In genomic region chr15:73717206-73717605, GRCh38 we compare ENCODE assay signal across 14 cellular contexts. TPM values are rescaled to one million over a fixed set of nuclear protein-coding genes. Genes with fewer than 3 reads are reported as not detected.
"Had no signal": no experiment of that assay in that cellular context is flagged by ENCODE, and none has a peak within 500 bp of the region (broad histone marks: within the 10 kb centered on the region; RNA-seq: fewer than 3 reads in every experiment).

No MANE protein-coding gene starts in this region.

- H3K4me3 ChIP-seq: MG63 had no signal

- H3K27me3 ChIP-seq: MG63 had no signal

- H3K9me3 ChIP-seq: MG63, SK-N-SH had no signal

- DNase-seq: IMR-90, KG1, MG63, NCI-H1417 treated with DMSO at 0.1 percent for 48 hours, NCI-H146, NCI-H1694 treated with DMSO at 0.1 percent for 48 hours, NCI-H1930, NCI-H2227 treated with DMSO at 0.1 percent for 48 hours, NCI-H446, NCI-H510A, NCI-H524 treated with DMSO at 0.1 percent for 48 hours, RPMI8226, SK-N-SH had no signal

- ATAC-seq: HepG2 had no signal

- H3K4me2 ChIP-seq: SK-N-SH had no signal

RNA-seq across cellular contexts. Expression of gene INSYN1, which starts 35.9 kb away (rescaled TPM):
- total RNA-seq: HepG2 had no signal
